Comparison of ENCODE assay signal across 21 cellular contexts in genomic region chr14:89856871-89857345, GRCh38.
DNase-seq lines count a peak whose midpoint lies in the region; ATAC-seq, FAIRE-seq and TF ChIP-seq lines count a peak whose summit lies in the region.
"Had no signal": no experiment of that assay in that cellular context is flagged by ENCODE, and none has a peak within 500 bp of the region (broad histone marks: within the 10 kb centered on the region; RNA-seq: fewer than 3 reads in every experiment).

No MANE protein-coding gene starts in this region.

- no peaks in the 10 kb centered on the region for H3K36me3 ChIP-seq in mucosa of descending colon (ENCODE audit: low read depth)
- H3K36me3 ChIP-seq: adrenal gland, right lobe of liver had no signal

- TF ChIP-seq CTCF in choroid plexus epithelial cell (conservative IDR thresholded peaks at IDR 0.05; ENCODE audit: low read depth, low read length) (no peak), mucosa of descending colon (IDR thresholded peaks at IDR 0.05) (no peak), GM13976 (IDR thresholded peaks at IDR 0.05; ENCODE audit: borderline replicate concordance, control extremely low read depth, extremely low read depth, insufficient read depth, missing control alignments) (no peak)

- peak; percentile 75 for ATAC-seq in mucosa of descending colon
- ATAC-seq: HCT116, right lobe of liver had no signal

- DNase-seq in DMS79 (lab: John Stamatoyannopoulos, UW) (peak; percentile 56), NCI-H226 (peak; percentile 22), choroid plexus epithelial cell (ENCODE audit: low read depth) (peak; percentile 44), mucosa of descending colon (peak in 1 of 3 donors; percentile 8), GM13976 (ENCODE audit: low spot score) (no peak), HTR-8/SVneo (ENCODE audit: insufficient read length, low spot score) (no peak), NCI-H526 treated with DMSO at 0.1 percent for 48 hours (lab: John Stamatoyannopoulos, UW) (no peak)
- DNase-seq in stimulated activated CD4-positive, alpha-beta T cell treated with anti-CD3 and anti-CD28 coated beads, Interleukin-2, amount 100 ng/mL, for 48 hours = no peak
- DNase-seq: activated CD4-positive, alpha-beta T cell treated with anti-CD3 and anti-CD28 coated beads for 1 hour; adrenal gland; COR-L47; Karpas-422; left ventricle myocardium inferior; NCI-H1417; NCI-H82; nucleus accumbens; right lobe of liver; stimulated activated CD4-positive, alpha-beta T cell treated with anti-CD3 and anti-CD28 coated beads, Interleukin-1b, Interleukin-23, amount 100 ng/mL, for 48 hours; T-helper 9 cell had no signal

- intact Hi-C loops in mucosa of descending colon (cut with DNase I, micrococcal nuclease) = no loop called here

- no peaks in the 10 kb centered on the region for H3K4me1 ChIP-seq in mucosa of descending colon (ENCODE audit: low read depth)
- H3K4me1 ChIP-seq: left ventricle myocardium inferior, right lobe of liver had no signal

- peaks cover 4% of the 10 kb centered on the region for H3K9me3 ChIP-seq in mucosa of descending colon
- H3K9me3 ChIP-seq: adrenal gland, right lobe of liver had no signal

- H3K4me3 ChIP-seq in choroid plexus epithelial cell (ENCODE audit: low read depth, low read length) = no peak overlapping the region
- no peak overlapping the region for H3K4me3 ChIP-seq in mucosa of descending colon
- H3K4me3 ChIP-seq: adrenal gland, left ventricle myocardium inferior, right lobe of liver, SK-N-MC had no signal

- FAIRE-seq in HTR-8/SVneo (lab: Jason Lieb, UNC) = no peak

- in situ Hi-C loops in GM13976 (cut with MboI; ENCODE audit: low sequenced_read_pairs, unreplicated experiment) = no loop called here

Comparison
In these comparisons a context has a peak if more than half of its experiments do, and no peak if none do; other contexts are left out.
1. DNase-seq: peak in DMS79 (single experiment), NCI-H226 (single experiment) and choroid plexus epithelial cell (single experiment); none in stimulated activated CD4-positive, alpha-beta T cell treated with anti-CD3 and anti-CD28 coated beads, Interleukin-2, amount 100 ng/mL, for 48 hours (0 of 2), GM13976 (single experiment), HTR-8/SVneo (single experiment) and NCI-H526 treated with DMSO at 0.1 percent for 48 hours (single experiment).